Comparison of ENCODE assay signal across 14 cellular contexts in genomic region chr3:157075693-157076420, GRCh38.
DNase-seq lines count a peak whose midpoint lies in the region; ATAC-seq and TF ChIP-seq lines count a peak whose summit lies in the region.
"Had no signal": no experiment of that assay in that cellular context is flagged by ENCODE, and none has a peak within 500 bp of the region (broad histone marks: within the 10 kb centered on the region; RNA-seq: fewer than 3 reads in every experiment).

No MANE protein-coding gene starts in this region.

- in situ Hi-C loops in gastrocnemius medialis (cut with MboI; ENCODE audit: low sequenced_read_pairs in 4 of 4), result loop anchor here in 3 of 4 donors (10.0 to 25.0 kb wide), 3 partner anchors 389 to 921 kb away; no protein-coding TSS in a partner anchor

- H3K27ac ChIP-seq in OCI-LY3 (ENCODE audit: low read length), result no peak overlapping the region
- H3K27ac ChIP-seq in esophagus muscularis mucosa (replicated peaks in 1 of 4), result no peak overlapping the region
- H3K27ac ChIP-seq in gastrocnemius medialis, result peak overlapping the region in 3 of 4 donors; percentile 26 to 63 (median 42)
- peak overlapping the region in 1 of 4 donors; percentile 18 for H3K27ac ChIP-seq in Peyer's patch
- H3K27ac ChIP-seq: pancreas had no signal

- no peaks in the 10 kb centered on the region for H3K27me3 Mint-ChIP-seq in mesothelial cell of epicardium (ENCODE audit: low read depth)

- H3K4me1 ChIP-seq in OCI-LY3 (ENCODE audit: low read length), result peaks cover 43% of the 10 kb centered on the region
- peaks cover 0 to 5% (median 0%) of the 10 kb centered on the region in 4 donors for H3K4me1 ChIP-seq in esophagus muscularis mucosa
- peaks cover 0 to 11% of the 10 kb centered on the region in 2 donors for H3K4me1 ChIP-seq in gastrocnemius medialis
- no peaks in the 10 kb centered on the region for H3K4me1 ChIP-seq in Peyer's patch

- TF ChIP-seq POLR2A in esophagus muscularis mucosa (IDR thresholded peaks at IDR 0.05; ENCODE audit: low read depth) (no peak), gastrocnemius medialis (IDR thresholded peaks at IDR 0.05) (no peak), Peyer's patch (IDR thresholded peaks at IDR 0.05) (no peak)

- H3K36me3 ChIP-seq in OCI-LY3 (replicated peaks; ENCODE audit: low read depth, low read length) (no peaks in the 10 kb centered on the region), esophagus muscularis mucosa (no peaks in the 10 kb centered on the region), gastrocnemius medialis (no peaks in the 10 kb centered on the region), Peyer's patch (no peaks in the 10 kb centered on the region)
- H3K36me3 ChIP-seq: pancreas had no signal

- DNase-seq in esophagus muscularis mucosa (ENCODE audit: extremely low spot score) (peak; percentile 68), gastrocnemius medialis (peak in 1 of 2 donors; percentile 35), mesothelial cell of epicardium (ENCODE audit: low spot score in 2 of 2, unreplicated experiment in 2 of 2) (no peak), Peyer's patch (no peak)
- DNase-seq: activated T-cell treated with anti-CD3 and anti-CD28 coated beads, Interleukin-2, amount 50 U/mL, for 1 hour; cerebellar nuclear complex; foreskin melanocyte; kidney glomerular epithelial cell; NCI-H1694; pancreas; T1000 had no signal

- H3K27me3 ChIP-seq in OCI-LY3 (ENCODE audit: low read depth, low read length) (no peaks in the 10 kb centered on the region), esophagus muscularis mucosa (no peaks in the 10 kb centered on the region), gastrocnemius medialis (no peaks in the 10 kb centered on the region), Peyer's patch (no peaks in the 10 kb centered on the region)
- H3K27me3 ChIP-seq: pancreas had no signal

- no peak overlapping the region for H3K4me3 Mint-ChIP-seq in mesothelial cell of epicardium

- H3K9me3 ChIP-seq in OCI-LY3 (ENCODE audit: insufficient read depth, low read length) (no peaks in the 10 kb centered on the region), esophagus muscularis mucosa (no peaks in the 10 kb centered on the region), gastrocnemius medialis (no peaks in the 10 kb centered on the region), Peyer's patch (no peaks in the 10 kb centered on the region)
- H3K9me3 ChIP-seq: pancreas had no signal

- no peak overlapping the region for H3K9ac ChIP-seq in OCI-LY3 (ENCODE audit: low read length)

- H3K4me3 ChIP-seq in OCI-LY3 (ENCODE audit: low read length) (no peak overlapping the region), esophagus muscularis mucosa (no peak overlapping the region), gastrocnemius medialis (no peak overlapping the region), Peyer's patch (no peak overlapping the region)
- H3K4me3 ChIP-seq: pancreas had no signal

- no peak for TF ChIP-seq EP300 in esophagus muscularis mucosa (IDR thresholded peaks at IDR 0.05)

- no peak for TF ChIP-seq CTCF in OCI-LY3 (IDR thresholded peaks at IDR 0.05; ENCODE audit: low read depth, low read length)
- no peak for TF ChIP-seq CTCF in esophagus muscularis mucosa (IDR thresholded peaks at IDR 0.05)
- no peak for TF ChIP-seq CTCF in gastrocnemius medialis (IDR thresholded peaks at IDR 0.05 in 4 of 5, conservative IDR thresholded peaks at IDR 0.05 in 1 of 5)
- TF ChIP-seq CTCF in mesothelial cell of epicardium (IDR thresholded peaks at IDR 0.05; ENCODE audit: unreplicated experiment), result no peak
- no peak for TF ChIP-seq CTCF in Peyer's patch (IDR thresholded peaks at IDR 0.05)

- no peaks in the 10 kb centered on the region for H3K9me3 Mint-ChIP-seq in mesothelial cell of epicardium

- H3K27ac Mint-ChIP-seq in mesothelial cell of epicardium, result no peak overlapping the region

- peak overlapping the region; percentile 3; the same call in 1 of the 2 replicates for H2AFZ ChIP-seq in OCI-LY3 (ENCODE audit: low read depth, low read length)

- WGBS in esophagus muscularis mucosa, result 62% methylated on average over 7 of the region's 7 CpGs

- ATAC-seq in GM18511 (IDR thresholded peaks at IDR 0.05; ENCODE audit: unreplicated experiment), result peak; percentile 56
- peak; percentile 33 to 62 for ATAC-seq in gastrocnemius medialis
- no peak for ATAC-seq in GM18867 (IDR thresholded peaks at IDR 0.05; ENCODE audit: unreplicated experiment)

- intact Hi-C loops in esophagus muscularis mucosa (cut with DNase I), result no loop called here
- intact Hi-C loops in gastrocnemius medialis (cut with DNase I; ENCODE audit: low total_unique reads), result no loop called here

- no peak overlapping the region for H3K4me2 ChIP-seq in OCI-LY3 (ENCODE audit: low read length)

- H4K20me1 ChIP-seq in OCI-LY3 (ENCODE audit: insufficient read depth, low read length), result no peaks in the 10 kb centered on the region

- no peaks in the 10 kb centered on the region for H3K36me3 Mint-ChIP-seq in mesothelial cell of epicardium

- peaks cover 12% of the 10 kb centered on the region for H3K4me1 Mint-ChIP-seq in mesothelial cell of epicardium

- no peaks in the 10 kb centered on the region for H3K79me2 ChIP-seq in OCI-LY3 (ENCODE audit: low read length)

Comparison
In these comparisons a context has a peak if more than half of its experiments do, and no peak if none do; other contexts are left out.
1. H3K27ac ChIP-seq: peak in gastrocnemius medialis (3 of 4); none in OCI-LY3 (single experiment) and esophagus muscularis mucosa (0 of 4).